Comparison of ENCODE assay signal across 10 cellular contexts in genomic region chr6:168088161-168089106, GRCh38. TPM values are rescaled to one million over a fixed set of nuclear protein-coding genes. Genes with fewer than 3 reads are reported as not detected.
A peak's percentile ranks its signal among the peaks of the same experiment; 100 is the strongest.
DNase-seq lines count a peak whose midpoint lies in the region; ATAC-seq and TF ChIP-seq lines count a peak whose summit lies in the region.
"Had no signal": no experiment of that assay in that cellular context is flagged by ENCODE, and none has a peak within 500 bp of the region (broad histone marks: within the 10 kb centered on the region; RNA-seq: fewer than 3 reads in every experiment).

No MANE protein-coding gene starts in this region.

- no peaks in the 10 kb centered on the region for H3K36me3 Mint-ChIP-seq in activated CD8-positive, alpha-beta T cell treated with anti-CD3 and anti-CD28 coated beads for 36 hours (ENCODE audit: low read depth)

- H3K4me3 Mint-ChIP-seq in activated CD8-positive, alpha-beta T cell treated with anti-CD3 and anti-CD28 coated beads for 36 hours: no peak overlapping the region

- H3K4me1 Mint-ChIP-seq in activated CD8-positive, alpha-beta T cell treated with anti-CD3 and anti-CD28 coated beads for 36 hours (ENCODE audit: low read depth): no peaks in the 10 kb centered on the region

- H3K27me3 Mint-ChIP-seq in activated CD8-positive, alpha-beta T cell treated with anti-CD3 and anti-CD28 coated beads for 36 hours: no peaks in the 10 kb centered on the region

- DNase-seq in AG20443 (ENCODE audit: low spot score): peak; percentile 76
- DNase-seq in NCI-H345 (lab: John Stamatoyannopoulos, UW): peak; percentile 31
- DNase-seq in activated CD8-positive, alpha-beta T cell treated with anti-CD3 and anti-CD28 coated beads for 36 hours: no peak
- no peak for DNase-seq in activated CD8-positive, alpha-beta memory T cell treated with anti-CD3 and anti-CD28 coated beads, Interleukin-2, amount 50 U/mL, for 48 hours
- no peak for DNase-seq in activated CD4-positive, CD25-positive, alpha-beta regulatory T cell treated with anti-CD3 and anti-CD28 coated beads, Interleukin-2, amount 50 U/mL, for 72 hours
- DNase-seq in NCI-H2081 (lab: John Stamatoyannopoulos, UW): no peak
- DNase-seq: NCI-H524 treated with DMSO at 0.1 percent for 48 hours had no signal

- no peak for TF ChIP-seq CTCF in gastroesophageal sphincter (IDR thresholded peaks at IDR 0.05)
- TF ChIP-seq CTCF in activated CD8-positive, alpha-beta T cell treated with anti-CD3 and anti-CD28 coated beads for 36 hours (IDR thresholded peaks at IDR 0.05): no peak

- no peaks in the 10 kb centered on the region for H3K36me3 ChIP-seq in gastroesophageal sphincter
- no peaks in the 10 kb centered on the region for H3K36me3 ChIP-seq in neuron (ENCODE audit: insufficient read depth, low read length)

- peak overlapping the region; percentile 31 for H2AFZ ChIP-seq in neuron (ENCODE audit: low read depth, low read length)

- no peaks in the 10 kb centered on the region for H3K27me3 ChIP-seq in gastroesophageal sphincter
- H3K27me3 ChIP-seq in neuron (ENCODE audit: insufficient read depth, low read length): no peaks in the 10 kb centered on the region

- POLR2A ChIA-PET in activated CD8-positive, alpha-beta T cell treated with anti-CD3 and anti-CD28 coated beads for 36 hours (lab: Charles Lee): no interaction called here

- peaks cover 0 to 5% (median 0%) of the 10 kb centered on the region in 3 donors for H3K9me3 ChIP-seq in gastroesophageal sphincter
- H3K9me3 ChIP-seq in neuron (ENCODE audit: low read length): no peaks in the 10 kb centered on the region

- TF ChIP-seq POLR2A in gastroesophageal sphincter (IDR thresholded peaks at IDR 0.05): no peak

- TF ChIP-seq EP300 in gastroesophageal sphincter (IDR thresholded peaks at IDR 0.05): no peak

- H3K4me1 ChIP-seq in gastroesophageal sphincter (peaks cover 0 to 19% (median 11%) of the 10 kb centered on the region in 3 donors), neuron (ENCODE audit: insufficient read depth, low read length) (peaks cover 25% of the 10 kb centered on the region)

- H3K27ac Mint-ChIP-seq in activated CD8-positive, alpha-beta T cell treated with anti-CD3 and anti-CD28 coated beads for 36 hours: no peak overlapping the region

- peak overlapping the region in 3 of 4 donors; percentile 38 to 64 (median 53) for H3K27ac ChIP-seq in gastroesophageal sphincter
- H3K27ac ChIP-seq: HL-60 had no signal

- intact Hi-C loops in activated CD8-positive, alpha-beta T cell treated with anti-CD3 and anti-CD28 coated beads for 36 hours (cut with micrococcal nuclease): no loop called here

- H3K4me3 ChIP-seq in gastroesophageal sphincter (no peak overlapping the region), neuron (ENCODE audit: low read length) (no peak overlapping the region)

- H3K9me3 Mint-ChIP-seq in activated CD8-positive, alpha-beta T cell treated with anti-CD3 and anti-CD28 coated beads for 36 hours: peaks cover 3% of the 10 kb centered on the region

- WGBS in gastroesophageal sphincter (ENCODE audit: low coverage in 1 of 2), 2 donors: 0 to 20% methylated on average over 3 to 7 of the region's 20 CpGs

- CTCF ChIA-PET in activated CD8-positive, alpha-beta T cell treated with anti-CD3 and anti-CD28 coated beads for 36 hours (lab: Charles Lee): no interaction called here

- peak; percentile 67 for ATAC-seq in gastroesophageal sphincter
- no peak for ATAC-seq in activated CD8-positive, alpha-beta T cell treated with anti-CD3 and anti-CD28 coated beads for 36 hours

RNA-seq across cellular contexts. Expression of gene FRMD1, which starts 9.4 kb away (rescaled TPM):
- total RNA-seq in gastroesophageal sphincter: under 1 TPM in 3 of 4 donors, not detected in 1; 0.10 to 0.54 (median 0.23) TPM
- total RNA-seq in activated CD8-positive, alpha-beta T cell treated with anti-CD3 and anti-CD28 coated beads for 36 hours: not detected

Comparison
In these comparisons a context has a peak if more than half of its experiments do, and no peak if none do; other contexts are left out.
1. DNase-seq: peak in AG20443 (single experiment) and NCI-H345 (single experiment); none in activated CD8-positive, alpha-beta T cell treated with anti-CD3 and anti-CD28 coated beads for 36 hours (single experiment), activated CD8-positive, alpha-beta memory T cell treated with anti-CD3 and anti-CD28 coated beads, Interleukin-2, amount 50 U/mL, for 48 hours (single experiment), activated CD4-positive, CD25-positive, alpha-beta regulatory T cell treated with anti-CD3 and anti-CD28 coated beads, Interleukin-2, amount 50 U/mL, for 72 hours (single experiment) and NCI-H2081 (0 of 2).